ENCODE assay signal across 1 cellular context in the genomic region with DNA sequence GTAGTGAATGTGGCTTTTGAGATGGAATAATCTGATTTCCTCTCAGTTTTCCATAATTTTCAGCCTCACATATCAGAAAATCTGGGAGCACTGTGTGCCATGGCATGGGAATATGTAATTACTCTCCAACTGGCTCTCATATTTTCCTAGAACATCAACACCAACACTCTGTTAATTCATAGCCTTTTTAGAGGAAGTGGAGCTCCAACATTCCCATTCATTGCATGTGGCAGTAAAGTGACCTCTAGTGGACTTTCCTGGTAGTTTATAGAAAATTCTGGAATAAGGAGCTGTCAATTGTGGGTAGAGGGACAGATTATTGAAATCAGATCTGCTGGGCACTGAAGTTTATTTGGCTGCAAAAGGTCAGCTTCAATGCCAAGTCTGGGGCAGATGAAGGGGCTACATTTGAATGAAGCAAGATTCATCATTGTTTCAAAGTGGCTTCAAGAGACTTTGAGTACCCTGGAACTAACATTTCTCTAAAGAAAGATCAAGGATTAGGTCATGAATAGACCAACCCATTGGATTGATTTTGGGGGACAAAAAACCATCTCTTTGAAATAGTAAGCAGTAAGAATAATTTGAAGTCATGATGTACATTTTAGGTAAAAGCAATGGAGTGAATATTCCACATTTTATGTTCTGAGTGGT.
TF ChIP-seq lines count a peak whose summit lies in the region.

No MANE protein-coding gene starts in this region.

TF ChIP-seq in endothelial cell of umbilical vein, 7 proteins besides CTCF, POLR2A, EP300 and RAD21 (continued from another document):
- no peak for TF ChIP-seq POLR2AphosphoS5 (IDR thresholded peaks at IDR 0.05; ENCODE audit: insufficient read depth, low read depth, low read length)
- no peak for TF ChIP-seq FOS (IDR thresholded peaks at IDR 0.05; ENCODE audit: borderline replicate concordance, insufficient read depth, low read length)
